Comparison of ENCODE assay signal across 31 cellular contexts in genomic region chr14:64953310-64953654, GRCh38. TPM values are rescaled to one million over a fixed set of nuclear protein-coding genes. Genes with fewer than 3 reads are reported as not detected.
DNase-seq lines count a peak whose midpoint lies in the region; ATAC-seq and TF ChIP-seq lines count a peak whose summit lies in the region.
"Had no signal": no experiment of that assay in that cellular context is flagged by ENCODE, and none has a peak within 500 bp of the region (broad histone marks: within the 10 kb centered on the region; RNA-seq: fewer than 3 reads in every experiment).

No MANE protein-coding gene starts in this region.

- H3K9me3 Mint-ChIP-seq in WTC11 = no peaks in the 10 kb centered on the region
- H3K9me3 Mint-ChIP-seq in activated naive CD4-positive, alpha-beta T cell treated with anti-CD3 and anti-CD28 coated beads, Interleukin-2, amount 10 ng/mL, durations not matched to agents 7 days and 5 days = no peaks in the 10 kb centered on the region
- H3K9me3 Mint-ChIP-seq: activated CD4-positive, alpha-beta memory T cell treated with anti-CD3 and anti-CD28 coated beads, Interleukin-2, amount 10 ng/mL, durations not matched to agents 7 days and 5 days; immature natural killer cell had no signal

- no peak for ATAC-seq in WTC11
- ATAC-seq: left colon had no signal

- peaks cover 39% of the 10 kb centered on the region for H3K4me1 Mint-ChIP-seq in WTC11
- peaks cover 3% of the 10 kb centered on the region for H3K4me1 Mint-ChIP-seq in activated naive CD4-positive, alpha-beta T cell treated with anti-CD3 and anti-CD28 coated beads, Interleukin-2, amount 10 ng/mL, durations not matched to agents 7 days and 5 days
- H3K4me1 Mint-ChIP-seq: activated CD4-positive, alpha-beta memory T cell treated with anti-CD3 and anti-CD28 coated beads, Interleukin-2, amount 10 ng/mL, durations not matched to agents 7 days and 5 days had no signal

- DNase-seq in G401 (ENCODE audit: low spot score) = peak; percentile 66
- no peak for DNase-seq in OCI-LY7 (ENCODE audit: low spot score)
- DNase-seq in mesenteric fat pad (ENCODE audit: low spot score) = peak; percentile 51
- no peak for DNase-seq in midbrain (lab: John Stamatoyannopoulos, UW)
- DNase-seq in COLO829 (ENCODE audit: low spot score) = no peak
- no peak for DNase-seq in WTC11 (ENCODE audit: low spot score)
- DNase-seq in activated naive CD4-positive, alpha-beta T cell treated with anti-CD3 and anti-CD28 coated beads, Interleukin-2, amount 10 ng/mL, durations not matched to agents 7 days and 5 days = no peak
- DNase-seq: activated CD4-positive, alpha-beta memory T cell treated with anti-CD3 and anti-CD28 coated beads, Interleukin-2, amount 10 ng/mL, durations not matched to agents 7 days and 5 days; activated CD4-positive, CD25-positive, alpha-beta regulatory T cell treated with anti-CD3 and anti-CD28 coated beads, Interleukin-2, amount 50 U/mL, for 72 hours; activated CD8-positive, alpha-beta memory T cell treated with anti-CD3 and anti-CD28 coated beads, Interleukin-2, amount 50 U/mL, for 4 hours; activated naive CD4-positive, alpha-beta T cell treated with anti-CD3 and anti-CD28 coated beads, Interleukin-2, amount 50 U/mL, for 16 hours; Caco-2; effector memory CD4-positive, alpha-beta T cell; HCEC 1CT; immature natural killer cell; left colon; MV-4-11; NCI-H1436 treated with DMSO at 0.1 percent for 48 hours; ovary; Peyer's patch; SHP77 treated with DMSO at 0.1 percent for 48 hours; stimulated activated CD4-positive, alpha-beta T cell treated with anti-CD3 and anti-CD28 coated beads, Interleukin-2, amount 100 ng/mL, for 24 hours; stimulated activated CD8-positive, alpha-beta memory T cell treated with anti-CD3 and anti-CD28 coated beads, Interleukin-4, amount 100 ng/mL, for 48 hours; transverse colon had no signal

- H3K4me3 ChIP-seq in OCI-LY7 (ENCODE audit: low read depth, low read length, poor library complexity, severe bottlenecking) (no peak overlapping the region), stomach smooth muscle (ENCODE audit: low read length in 2 of 2) (no peak overlapping the region)
- H3K4me3 ChIP-seq: coronary artery, ovary, Peyer's patch, transverse colon had no signal

- H3K9me3 ChIP-seq in OCI-LY7 (ENCODE audit: low read length) = no peaks in the 10 kb centered on the region
- H3K9me3 ChIP-seq in stomach smooth muscle (ENCODE audit: control insufficient read depth in 2 of 2, low read length in 2 of 2) = no peaks in the 10 kb centered on the region
- H3K9me3 ChIP-seq: Caco-2, ovary, Peyer's patch, transverse colon had no signal

- H3K27me3 ChIP-seq in stomach smooth muscle (ENCODE audit: control insufficient read depth in 1 of 2, insufficient read depth in 2 of 2, low read length in 2 of 2) = no peaks in the 10 kb centered on the region
- H3K27me3 ChIP-seq: ovary, Peyer's patch, transverse colon had no signal

- no peak overlapping the region for H2AFZ ChIP-seq in OCI-LY7 (ENCODE audit: low read length)

- peaks cover 24% of the 10 kb centered on the region for H3K36me3 Mint-ChIP-seq in WTC11
- peaks cover 7% of the 10 kb centered on the region for H3K36me3 Mint-ChIP-seq in activated naive CD4-positive, alpha-beta T cell treated with anti-CD3 and anti-CD28 coated beads, Interleukin-2, amount 10 ng/mL, durations not matched to agents 7 days and 5 days

- BruUV-seq in OCI-LY7 (replicated peaks; lab: Mats Ljungman, UMichigan) = no TSS peak

- 0 out of 2 replicates have a peak, but pooled peaks have one; percentile 1 for TF ChIP-seq CTCF in OCI-LY7 (conservative IDR thresholded peaks at IDR 0.05; ENCODE audit: low read length)
- no peak for TF ChIP-seq CTCF in WTC11 (IDR thresholded peaks at IDR 0.05)

- no peaks in the 10 kb centered on the region for H3K79me2 ChIP-seq in OCI-LY7 (ENCODE audit: insufficient read depth, low read depth, low read length)

- no peak overlapping the region for H3K4me2 ChIP-seq in OCI-LY7 (ENCODE audit: low read length)

- no peaks in the 10 kb centered on the region; the same call in 1 of the 2 replicates for H4K20me1 ChIP-seq in OCI-LY7 (ENCODE audit: insufficient read depth, low read length)

- no peak overlapping the region for H3K9ac ChIP-seq in stomach smooth muscle (ENCODE audit: low read length in 2 of 2)

- intact Hi-C loops in OCI-LY7 (cut with micrococcal nuclease; ENCODE audit: unreplicated experiment) = no loop called here

- H3K27me3 Mint-ChIP-seq in WTC11 (ENCODE audit: low read depth) = no peaks in the 10 kb centered on the region
- H3K27me3 Mint-ChIP-seq in activated naive CD4-positive, alpha-beta T cell treated with anti-CD3 and anti-CD28 coated beads, Interleukin-2, amount 10 ng/mL, durations not matched to agents 7 days and 5 days = no peaks in the 10 kb centered on the region
- H3K27me3 Mint-ChIP-seq: activated CD4-positive, alpha-beta memory T cell treated with anti-CD3 and anti-CD28 coated beads, Interleukin-2, amount 10 ng/mL, durations not matched to agents 7 days and 5 days had no signal

- CTCF ChIA-PET in OCI-LY7 (lab: Charles Lee; ENCODE audit: unreplicated experiment) = interaction anchor here (0.5 to 1.1 kb wide), 2 partner anchors 17 to 915 kb away, joined by 3 to 4 read pairs; no protein-coding TSS in a partner anchor
- CTCF ChIA-PET in WTC11 (lab: Charles Lee) = interaction anchor here (0.7 to 2.0 kb wide), 14 partner anchors 8 to 189 kb away, joined by 4 to 22 read pairs (median 6); partner anchors contain the start of genes FNTB and GPX2
- CTCF ChIA-PET in activated naive CD4-positive, alpha-beta T cell treated with anti-CD3 and anti-CD28 coated beads, Interleukin-2, amount 10 ng/mL, durations not matched to agents 7 days and 5 days (lab: Charles Lee) = interaction anchor here (1.1 to 1.2 kb wide), 3 partner anchors 9 to 28 kb away, joined by 3 to 6 read pairs (median 3); no protein-coding TSS in a partner anchor

- H3K27ac Mint-ChIP-seq in WTC11 = no peak overlapping the region
- H3K27ac Mint-ChIP-seq in activated naive CD4-positive, alpha-beta T cell treated with anti-CD3 and anti-CD28 coated beads, Interleukin-2, amount 10 ng/mL, durations not matched to agents 7 days and 5 days = no peak overlapping the region
- H3K27ac Mint-ChIP-seq: activated CD4-positive, alpha-beta memory T cell treated with anti-CD3 and anti-CD28 coated beads, Interleukin-2, amount 10 ng/mL, durations not matched to agents 7 days and 5 days had no signal

- H3K27ac ChIP-seq in OCI-LY7 (ENCODE audit: low read depth, low read length, poor library complexity, severe bottlenecking) (no peak overlapping the region), stomach smooth muscle (ENCODE audit: low read length) (peak overlapping the region; percentile 31)
- H3K27ac ChIP-seq: ovary, Peyer's patch, transverse colon had no signal

- H3K36me3 ChIP-seq in OCI-LY7 (ENCODE audit: insufficient read depth, low read length) (no peaks in the 10 kb centered on the region; the same call in 1 of the 2 replicates), stomach smooth muscle (ENCODE audit: control insufficient read depth in 2 of 2, insufficient read depth in 2 of 2, low read length in 2 of 2) (peaks cover 0 to 4% of the 10 kb centered on the region in 2 donors)
- H3K36me3 ChIP-seq: ovary, transverse colon had no signal

- in situ Hi-C loops in G401 (cut with HindIII; ENCODE audit: low sequenced_read_pairs) = no loop called here

- H3K4me1 ChIP-seq in OCI-LY7 (ENCODE audit: insufficient read depth, low read length, poor library complexity, severe bottlenecking) (no peaks in the 10 kb centered on the region), stomach smooth muscle (ENCODE audit: control insufficient read depth, insufficient read depth, low read length) (peaks cover 22% of the 10 kb centered on the region)
- H3K4me1 ChIP-seq: Caco-2, Peyer's patch, transverse colon had no signal

- no peak overlapping the region for H3K4me3 Mint-ChIP-seq in WTC11
- H3K4me3 Mint-ChIP-seq in activated naive CD4-positive, alpha-beta T cell treated with anti-CD3 and anti-CD28 coated beads, Interleukin-2, amount 10 ng/mL, durations not matched to agents 7 days and 5 days = no peak overlapping the region
- H3K4me3 Mint-ChIP-seq: activated CD4-positive, alpha-beta memory T cell treated with anti-CD3 and anti-CD28 coated beads, Interleukin-2, amount 10 ng/mL, durations not matched to agents 7 days and 5 days; immature natural killer cell had no signal

- no peaks in the 10 kb centered on the region for H3K9me2 ChIP-seq in OCI-LY7 (ENCODE audit: insufficient read depth, low read length)

- POLR2A ChIA-PET in OCI-LY7 (lab: Charles Lee) = interaction anchor here (0.7 kb wide), 1 partner anchor 134 kb away, joined by 3 read pairs; no protein-coding TSS in a partner anchor
- POLR2A ChIA-PET in WTC11 (lab: Charles Lee) = interaction anchor here (1.1 kb wide), 1 partner anchor 34 kb away, joined by 3 read pairs; no protein-coding TSS in a partner anchor

TF ChIP-seq in WTC11, 78 proteins besides CTCF, POLR2A, EP300 and RAD21 (continues in another document):
- no peak for TF ChIP-seq ATF3 (CRISPR knock-in tag; conservative IDR thresholded peaks at IDR 0.05)
- no peak for TF ChIP-seq IRF1 (CRISPR knock-in tag; IDR thresholded peaks at IDR 0.05)

RNA-seq across cellular contexts. Expression of gene GPX2, which starts 10.7 kb away (rescaled TPM):
- total RNA-seq in G401 (2014; rRNA removed; shearing (Covaris generic)) = not detected in 2 replicates
- not detected in 2 replicates for total RNA-seq in OCI-LY7 (2014; rRNA removed; shearing (Covaris generic))
- total RNA-seq in OCI-LY7 (2022) (not detected in 2 replicates), mesenteric fat pad (not detected), WTC11 (2021) (0.80 to 1.5 TPM (median 1.0 TPM) in 3 replicates)
- total RNA-seq: activated CD4-positive, alpha-beta memory T cell treated with anti-CD3 and anti-CD28 coated beads, Interleukin-2, amount 10 ng/mL, durations not matched to agents 7 days and 5 days; Daoy; epithelial cell of proximal tubule; LHCN-M2; lung microvascular endothelial cell; T-helper 2 cell treated with Interferon-gamma antibody and Interleukin-4, amounts not matched to agents 100 ng/mL and 5 ng/mL, for 36 hours had no signal

RNA-seq across cellular contexts. Expression of gene RAB15, which starts 18.9 kb away (rescaled TPM):
- total RNA-seq in G401 (2014; rRNA removed; shearing (Covaris generic)) = 15.8 and 26.2 TPM in 2 replicates
- total RNA-seq in OCI-LY7 (2014; rRNA removed; shearing (Covaris generic)) = 0.38 and 1.2 TPM in 2 replicates
- total RNA-seq in OCI-LY7 (2022) (not detected in 2 replicates), mesenteric fat pad (3.2 TPM), WTC11 (2021) (38.4 to 49.1 TPM (median 38.6 TPM) in 3 replicates)

RNA-seq across cellular contexts. Expression of gene FNTB, which starts 33.4 kb away (rescaled TPM):
- total RNA-seq in G401 (2014; rRNA removed; shearing (Covaris generic)) = 8.0 and 8.7 TPM in 2 replicates
- total RNA-seq in OCI-LY7 (2014; rRNA removed; shearing (Covaris generic)) = 6.3 and 9.2 TPM in 2 replicates
- total RNA-seq in OCI-LY7 (2022) = 12.0 and 18.0 TPM in 2 replicates
- 16.1 TPM for total RNA-seq in mesenteric fat pad
- total RNA-seq in WTC11 (2021) = 14.2 to 18.2 TPM (median 17.3 TPM) in 3 replicates

RNA-seq across cellular contexts. Expression of gene CHURC1, which starts 39.0 kb away (rescaled TPM):
- 51.0 and 64.1 TPM in 2 replicates for total RNA-seq in G401 (2014; rRNA removed; shearing (Covaris generic))
- total RNA-seq in OCI-LY7 (2014; rRNA removed; shearing (Covaris generic)) = 33.0 and 34.0 TPM in 2 replicates
- 54.6 and 72.5 TPM in 2 replicates for total RNA-seq in OCI-LY7 (2022)
- 53.4 TPM for total RNA-seq in mesenteric fat pad
- total RNA-seq in WTC11 (2021) = 47.3 to 52.4 TPM (median 49.1 TPM) in 3 replicates

Comparison
In these comparisons a context has a peak if more than half of its experiments do, and no peak if none do; other contexts are left out.
1. DNase-seq: peak in G401 (single experiment) and mesenteric fat pad (single experiment); none in OCI-LY7 (single experiment), midbrain (single experiment), COLO829 (single experiment), WTC11 (single experiment) and activated naive CD4-positive, alpha-beta T cell treated with anti-CD3 and anti-CD28 coated beads, Interleukin-2, amount 10 ng/mL, durations not matched to agents 7 days and 5 days (single experiment).